Comparison of ENCODE assay signal across 1 cellular context in the genomic region with DNA sequence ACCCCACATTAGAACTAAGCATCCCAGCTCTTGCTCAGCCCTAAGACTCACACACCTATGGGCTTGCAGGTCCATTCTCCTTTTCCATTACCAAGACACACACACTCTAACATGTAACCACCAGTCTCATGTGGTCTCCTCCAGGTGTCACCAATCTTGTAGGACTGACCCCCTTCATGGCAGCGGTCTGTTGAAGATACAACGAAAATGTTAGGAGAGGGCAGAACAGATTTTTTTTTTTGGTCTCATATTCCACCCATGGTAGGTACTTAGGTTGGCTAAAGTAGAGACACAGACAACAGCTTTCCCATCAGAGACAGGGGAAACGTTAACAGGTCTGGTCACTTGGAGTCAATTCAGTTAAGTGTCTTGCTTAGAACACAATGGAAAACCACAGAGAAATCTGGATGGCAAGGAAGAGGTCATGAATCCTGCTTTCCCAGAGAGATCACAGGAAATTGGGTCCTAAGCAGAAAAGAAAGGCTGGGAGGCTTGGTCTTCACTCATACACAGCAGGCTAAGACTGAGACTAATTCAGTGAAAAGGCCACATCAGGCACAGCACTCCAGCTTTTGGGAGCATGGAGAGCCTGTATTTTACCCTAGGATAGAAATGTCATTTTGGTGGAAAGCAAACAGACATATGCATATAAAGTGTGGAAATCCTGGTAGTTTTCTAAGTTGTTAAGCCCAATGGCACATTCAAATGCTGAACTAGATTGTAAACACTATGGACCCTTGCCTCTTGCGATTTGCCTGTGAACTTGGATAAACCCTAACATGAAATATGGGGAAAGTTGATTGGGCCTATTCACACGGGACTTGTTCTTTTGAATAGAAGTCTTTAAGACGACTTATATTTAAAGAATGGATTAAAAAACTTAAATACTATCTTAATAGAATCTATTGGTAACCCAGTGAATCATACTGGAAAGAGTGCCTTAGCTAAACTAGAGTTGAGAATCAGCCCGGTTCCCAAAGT.
TF ChIP-seq lines count a peak whose summit lies in the region.

No MANE protein-coding gene starts in this region.

TF ChIP-seq in HepG2, 621 proteins besides CTCF, POLR2A, EP300 and RAD21 (continued from another document and continues in another):
- TF ChIP-seq MXD4 (CRISPR knock-in tag; IDR thresholded peaks at IDR 0.05) (no peak), ARID3A (IDR thresholded peaks at IDR 0.05; ENCODE audit: low read depth, low read length) (no peak), RFXANK (CRISPR knock-in tag; IDR thresholded peaks at IDR 0.05) (no peak), ZNF460 (CRISPR knock-in tag; IDR thresholded peaks at IDR 0.05; ENCODE audit: borderline replicate concordance) (no peak), REL (CRISPR knock-in tag; conservative IDR thresholded peaks at IDR 0.05) (no peak), ZNF850 (CRISPR knock-in tag; conservative IDR thresholded peaks at IDR 0.05) (no peak), BCL6 (CRISPR knock-in tag; IDR thresholded peaks at IDR 0.05) (no peak; the same call in 1 of the 2 replicates), MAX (IDR thresholded peaks at IDR 0.05) (no peak), RBFOX2 (IDR thresholded peaks at IDR 0.05; ENCODE audit: low read depth, low read length) (peak; percentile 88), ZNF263 (CRISPR knock-in tag; IDR thresholded peaks at IDR 0.05) (no peak), GLMP (CRISPR knock-in tag; IDR thresholded peaks at IDR 0.05; ENCODE audit: borderline replicate concordance) (no peak), ZNF496 (CRISPR knock-in tag; IDR thresholded peaks at IDR 0.05; ENCODE audit: insufficient replicate concordance) (no peak), CCDC6 (CRISPR knock-in tag; IDR thresholded peaks at IDR 0.05) (no peak), HOXA7 (CRISPR knock-in tag; IDR thresholded peaks at IDR 0.05) (no peak), SUZ12 (IDR thresholded peaks at IDR 0.05; ENCODE audit: low read depth, low read length) (no peak), NR2C2 (CRISPR knock-in tag; IDR thresholded peaks at IDR 0.05; ENCODE audit: borderline replicate concordance) (no peak), ZNF562 (CRISPR knock-in tag; IDR thresholded peaks at IDR 0.05; ENCODE audit: borderline replicate concordance) (no peak; the same call in 1 of the 2 replicates), SETDB1 (CRISPR knock-in tag; IDR thresholded peaks at IDR 0.05; ENCODE audit: borderline replicate concordance) (no peak), ZNF724P (CRISPR knock-in tag; IDR thresholded peaks at IDR 0.05; ENCODE audit: borderline replicate concordance) (no peak), RFX5 (IDR thresholded peaks at IDR 0.05; ENCODE audit: low read depth, low read length) (no peak), ZNF709 (CRISPR knock-in tag; IDR thresholded peaks at IDR 0.05) (no peak), EED (CRISPR knock-in tag; IDR thresholded peaks at IDR 0.05) (no peak), MTF1 (CRISPR knock-in tag; IDR thresholded peaks at IDR 0.05) (no peak), ZSCAN9 (CRISPR knock-in tag; IDR thresholded peaks at IDR 0.05; ENCODE audit: borderline replicate concordance) (no peak), CBX2 (IDR thresholded peaks at IDR 0.05; ENCODE audit: low read depth, low read length) (no peak), CBX2 (CRISPR knock-in tag; IDR thresholded peaks at IDR 0.05; ENCODE audit: low read depth) (no peak), YY1 (IDR thresholded peaks at IDR 0.05; ENCODE audit: insufficient read depth, insufficient replicate concordance, low read depth, low read length) (no peak), THYN1 (CRISPR knock-in tag; IDR thresholded peaks at IDR 0.05; ENCODE audit: borderline replicate concordance, low read depth) (0 out of 2 replicates have a peak, but pooled peaks have one; percentile 36), ZNF362 (CRISPR knock-in tag; IDR thresholded peaks at IDR 0.05; ENCODE audit: borderline replicate concordance) (no peak), RBM39 (IDR thresholded peaks at IDR 0.05; ENCODE audit: low read depth, low read length, poor library complexity, severe bottlenecking) (no peak), CENPX (CRISPR knock-in tag; IDR thresholded peaks at IDR 0.05) (no peak), ZFP41 (CRISPR knock-in tag; IDR thresholded peaks at IDR 0.05; ENCODE audit: borderline replicate concordance) (no peak), ZNF335 (CRISPR knock-in tag; IDR thresholded peaks at IDR 0.05) (no peak), NFIC (IDR thresholded peaks at IDR 0.05; ENCODE audit: low read length) (no peak), TARDBP (CRISPR knock-in tag; IDR thresholded peaks at IDR 0.05) (peak; percentile 43; the same call in 1 of the 2 replicates), HNRNPUL1 (IDR thresholded peaks at IDR 0.05; ENCODE audit: low read depth, low read length) (no peak), ZNF367 (CRISPR knock-in tag; IDR thresholded peaks at IDR 0.05; ENCODE audit: borderline replicate concordance) (no peak), LCORL (IDR thresholded peaks at IDR 0.05) (no peak), LCORL (CRISPR knock-in tag; IDR thresholded peaks at IDR 0.05) (no peak), HOXA5 (CRISPR knock-in tag; IDR thresholded peaks at IDR 0.05) (no peak), ZNF883 (CRISPR knock-in tag; IDR thresholded peaks at IDR 0.05; ENCODE audit: not compliant biosample characterization) (no peak), ZNF614 (CRISPR knock-in tag; IDR thresholded peaks at IDR 0.05; ENCODE audit: borderline replicate concordance) (peak; percentile 62; the same call in 1 of the 2 replicates)
- TF ChIP-seq, protein P1, sequence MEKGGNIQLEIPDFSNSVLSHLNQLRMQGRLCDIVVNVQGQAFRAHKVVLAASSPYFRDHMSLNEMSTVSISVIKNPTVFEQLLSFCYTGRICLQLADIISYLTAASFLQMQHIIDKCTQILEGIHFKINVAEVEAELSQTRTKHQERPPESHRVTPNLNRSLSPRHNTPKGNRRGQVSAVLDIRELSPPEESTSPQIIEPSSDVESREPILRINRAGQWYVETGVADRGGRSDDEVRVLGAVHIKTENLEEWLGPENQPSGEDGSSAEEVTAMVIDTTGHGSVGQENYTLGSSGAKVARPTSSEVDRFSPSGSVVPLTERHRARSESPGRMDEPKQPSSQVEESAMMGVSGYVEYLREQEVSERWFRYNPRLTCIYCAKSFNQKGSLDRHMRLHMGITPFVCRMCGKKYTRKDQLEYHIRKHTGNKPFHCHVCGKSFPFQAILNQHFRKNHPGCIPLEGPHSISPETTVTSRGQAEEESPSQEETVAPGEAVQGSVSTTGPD (CRISPR knock-in tag; IDR thresholded peaks at IDR 0.05): no peak
- TF ChIP-seq, protein P2, sequence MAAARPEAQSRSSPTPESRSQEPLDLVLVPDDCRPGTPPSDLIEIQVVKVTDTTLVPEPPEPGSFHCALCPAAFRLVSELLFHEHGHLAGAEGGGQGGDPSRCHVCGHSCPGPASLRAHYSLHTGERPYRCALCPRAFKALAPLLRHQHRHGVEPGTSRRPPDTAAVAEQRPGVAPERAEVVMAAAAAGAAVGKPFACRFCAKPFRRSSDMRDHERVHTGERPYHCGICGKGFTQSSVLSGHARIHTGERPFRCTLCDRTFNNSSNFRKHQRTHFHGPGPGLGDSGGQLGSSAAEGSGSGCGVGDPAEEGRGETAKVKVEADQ (CRISPR knock-in tag; IDR thresholded peaks at IDR 0.05; ENCODE audit: borderline replicate concordance): peak; percentile 82; the same call in 1 of the 2 replicates
- TF ChIP-seq, protein P3, sequence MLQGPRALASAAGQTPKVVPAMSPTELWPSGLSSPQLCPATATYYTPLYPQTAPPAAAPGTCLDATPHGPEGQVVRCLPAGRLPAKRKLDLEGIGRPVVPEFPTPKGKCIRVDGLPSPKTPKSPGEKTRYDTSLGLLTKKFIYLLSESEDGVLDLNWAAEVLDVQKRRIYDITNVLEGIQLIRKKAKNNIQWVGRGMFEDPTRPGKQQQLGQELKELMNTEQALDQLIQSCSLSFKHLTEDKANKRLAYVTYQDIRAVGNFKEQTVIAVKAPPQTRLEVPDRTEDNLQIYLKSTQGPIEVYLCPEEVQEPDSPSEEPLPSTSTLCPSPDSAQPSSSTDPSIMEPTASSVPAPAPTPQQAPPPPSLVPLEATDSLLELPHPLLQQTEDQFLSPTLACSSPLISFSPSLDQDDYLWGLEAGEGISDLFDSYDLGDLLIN (CRISPR knock-in tag; IDR thresholded peaks at IDR 0.05; ENCODE audit: borderline replicate concordance): no peak
- TF ChIP-seq, protein P4, sequence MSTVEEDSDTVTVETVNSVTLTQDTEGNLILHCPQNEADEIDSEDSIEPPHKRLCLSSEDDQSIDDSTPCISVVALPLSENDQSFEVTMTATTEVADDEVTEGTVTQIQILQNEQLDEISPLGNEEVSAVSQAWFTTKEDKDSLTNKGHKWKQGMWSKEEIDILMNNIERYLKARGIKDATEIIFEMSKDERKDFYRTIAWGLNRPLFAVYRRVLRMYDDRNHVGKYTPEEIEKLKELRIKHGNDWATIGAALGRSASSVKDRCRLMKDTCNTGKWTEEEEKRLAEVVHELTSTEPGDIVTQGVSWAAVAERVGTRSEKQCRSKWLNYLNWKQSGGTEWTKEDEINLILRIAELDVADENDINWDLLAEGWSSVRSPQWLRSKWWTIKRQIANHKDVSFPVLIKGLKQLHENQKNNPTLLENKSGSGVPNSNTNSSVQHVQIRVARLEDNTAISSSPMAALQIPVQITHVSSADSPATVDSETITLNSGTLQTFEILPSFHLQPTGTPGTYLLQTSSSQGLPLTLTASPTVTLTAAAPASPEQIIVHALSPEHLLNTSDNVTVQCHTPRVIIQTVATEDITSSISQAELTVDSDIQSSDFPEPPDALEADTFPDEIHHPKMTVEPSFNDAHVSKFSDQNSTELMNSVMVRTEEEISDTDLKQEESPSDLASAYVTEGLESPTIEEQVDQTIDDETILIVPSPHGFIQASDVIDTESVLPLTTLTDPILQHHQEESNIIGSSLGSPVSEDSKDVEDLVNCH (CRISPR knock-in tag; IDR thresholded peaks at IDR 0.05): no peak
- TF ChIP-seq, protein P5, sequence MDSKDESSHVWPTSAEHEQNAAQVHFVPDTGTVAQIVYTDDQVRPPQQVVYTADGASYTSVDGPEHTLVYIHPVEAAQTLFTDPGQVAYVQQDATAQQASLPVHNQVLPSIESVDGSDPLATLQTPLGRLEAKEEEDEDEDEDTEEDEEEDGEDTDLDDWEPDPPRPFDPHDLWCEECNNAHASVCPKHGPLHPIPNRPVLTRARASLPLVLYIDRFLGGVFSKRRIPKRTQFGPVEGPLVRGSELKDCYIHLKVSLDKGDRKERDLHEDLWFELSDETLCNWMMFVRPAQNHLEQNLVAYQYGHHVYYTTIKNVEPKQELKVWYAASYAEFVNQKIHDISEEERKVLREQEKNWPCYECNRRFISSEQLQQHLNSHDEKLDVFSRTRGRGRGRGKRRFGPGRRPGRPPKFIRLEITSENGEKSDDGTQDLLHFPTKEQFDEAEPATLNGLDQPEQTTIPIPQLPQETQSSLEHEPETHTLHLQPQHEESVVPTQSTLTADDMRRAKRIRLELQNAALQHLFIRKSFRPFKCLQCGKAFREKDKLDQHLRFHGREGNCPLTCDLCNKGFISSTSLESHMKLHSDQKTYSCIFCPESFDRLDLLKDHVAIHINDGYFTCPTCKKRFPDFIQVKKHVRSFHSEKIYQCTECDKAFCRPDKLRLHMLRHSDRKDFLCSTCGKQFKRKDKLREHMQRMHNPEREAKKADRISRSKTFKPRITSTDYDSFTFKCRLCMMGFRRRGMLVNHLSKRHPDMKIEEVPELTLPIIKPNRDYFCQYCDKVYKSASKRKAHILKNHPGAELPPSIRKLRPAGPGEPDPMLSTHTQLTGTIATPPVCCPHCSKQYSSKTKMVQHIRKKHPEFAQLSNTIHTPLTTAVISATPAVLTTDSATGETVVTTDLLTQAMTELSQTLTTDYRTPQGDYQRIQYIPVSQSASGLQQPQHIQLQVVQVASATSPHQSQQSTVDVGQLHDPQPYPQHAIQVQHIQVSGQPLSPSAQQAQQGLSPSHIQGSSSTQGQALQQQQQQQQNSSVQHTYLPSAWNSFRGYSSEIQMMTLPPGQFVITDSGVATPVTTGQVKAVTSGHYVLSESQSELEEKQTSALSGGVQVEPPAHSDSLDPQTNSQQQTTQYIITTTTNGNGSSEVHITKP (CRISPR knock-in tag; IDR thresholded peaks at IDR 0.05; ENCODE audit: low read depth): no peak
- TF ChIP-seq, protein P6, sequence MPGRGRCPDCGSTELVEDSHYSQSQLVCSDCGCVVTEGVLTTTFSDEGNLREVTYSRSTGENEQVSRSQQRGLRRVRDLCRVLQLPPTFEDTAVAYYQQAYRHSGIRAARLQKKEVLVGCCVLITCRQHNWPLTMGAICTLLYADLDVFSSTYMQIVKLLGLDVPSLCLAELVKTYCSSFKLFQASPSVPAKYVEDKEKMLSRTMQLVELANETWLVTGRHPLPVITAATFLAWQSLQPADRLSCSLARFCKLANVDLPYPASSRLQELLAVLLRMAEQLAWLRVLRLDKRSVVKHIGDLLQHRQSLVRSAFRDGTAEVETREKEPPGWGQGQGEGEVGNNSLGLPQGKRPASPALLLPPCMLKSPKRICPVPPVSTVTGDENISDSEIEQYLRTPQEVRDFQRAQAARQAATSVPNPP (CRISPR knock-in tag; IDR thresholded peaks at IDR 0.05): peak; percentile 84
